In genomic region chr1:203273206-203273868, GRCh38 we compare ENCODE assay signal across 1 cellular context.
A peak's percentile ranks its signal among the peaks of the same experiment; 100 is the strongest.
TF ChIP-seq lines count a peak whose summit lies in the region.

No MANE protein-coding gene starts in this region.

TF ChIP-seq in K562, 482 proteins besides CTCF, POLR2A, EP300 and RAD21 (continued from another document and continues in another):
- TF ChIP-seq ZNF407 (IDR thresholded peaks at IDR 0.05; ENCODE audit: low read depth): no peak
- TF ChIP-seq BHLHE40 (IDR thresholded peaks at IDR 0.05; ENCODE audit: low read length): peak; percentile 52
- TF ChIP-seq SMARCB1 (IDR thresholded peaks at IDR 0.05; ENCODE audit: insufficient read length, low read depth): no peak
- peak; percentile 65 for TF ChIP-seq DACH1 (IDR thresholded peaks at IDR 0.05; ENCODE audit: partially characterized antibody)
- TF ChIP-seq NCOA2 (IDR thresholded peaks at IDR 0.05; ENCODE audit: partially characterized antibody in 2 of 2): no peak
- no peak for TF ChIP-seq ZFP30 (CRISPR knock-in tag; IDR thresholded peaks at IDR 0.05; ENCODE audit: borderline replicate concordance)
- TF ChIP-seq DLX4 (CRISPR knock-in tag; IDR thresholded peaks at IDR 0.05): no peak
- TF ChIP-seq ELF2 (CRISPR knock-in tag; IDR thresholded peaks at IDR 0.05): no peak
- TF ChIP-seq VEZF1 (CRISPR knock-in tag; IDR thresholded peaks at IDR 0.05): peak; percentile 52; the same call in 1 of the 2 replicates
- TF ChIP-seq IRF9 (tag; IDR thresholded peaks at IDR 0.05): no peak
- no peak for TF ChIP-seq THRB (CRISPR knock-in tag; conservative IDR thresholded peaks at IDR 0.05)
- TF ChIP-seq ESRRB (CRISPR knock-in tag; IDR thresholded peaks at IDR 0.05; ENCODE audit: borderline replicate concordance): no peak
- no peak for TF ChIP-seq MTA2 (IDR thresholded peaks at IDR 0.05; ENCODE audit: low read depth)
- TF ChIP-seq HNRNPUL1 (IDR thresholded peaks at IDR 0.05; ENCODE audit: low read length): no peak
- TF ChIP-seq ZBTB33 (CRISPR knock-in tag; IDR thresholded peaks at IDR 0.05): peak; percentile 81
- TF ChIP-seq EHMT2 (IDR thresholded peaks at IDR 0.05): no peak
- TF ChIP-seq FOXO4 (CRISPR knock-in tag; IDR thresholded peaks at IDR 0.05): no peak
- TF ChIP-seq HOXB6 (CRISPR knock-in tag; IDR thresholded peaks at IDR 0.05; ENCODE audit: borderline replicate concordance): no peak
- no peak for TF ChIP-seq CHD7 (IDR thresholded peaks at IDR 0.05; ENCODE audit: low read depth, low read length)
